1 cellular context compared by ENCODE assay signal in the genomic region with DNA sequence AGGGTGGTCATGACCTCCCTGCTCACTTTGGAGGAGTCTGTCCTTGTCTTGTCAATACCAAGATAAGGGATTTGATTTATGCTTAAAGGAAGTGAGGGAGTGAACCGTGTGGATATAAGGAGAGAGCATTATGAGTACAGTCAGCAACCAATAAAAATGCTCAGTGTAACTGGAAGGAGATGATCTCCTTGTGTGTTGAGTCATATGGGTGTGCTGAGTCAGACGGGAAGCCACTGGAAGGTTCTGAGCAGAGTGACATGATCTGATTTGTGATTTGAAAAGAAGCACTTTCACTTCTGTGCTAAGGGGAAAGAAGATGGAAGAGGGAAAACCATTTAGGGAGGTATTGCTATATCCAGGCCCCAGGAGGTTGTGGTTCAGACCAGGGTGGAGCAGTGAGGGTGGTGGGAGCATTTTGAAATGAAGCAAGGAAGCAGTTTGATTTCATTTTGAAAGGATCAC.
A peak's percentile ranks its signal among the peaks of the same experiment; 100 is the strongest.
TF ChIP-seq lines count a peak whose summit lies in the region.

No MANE protein-coding gene starts in this region.

TF ChIP-seq in K562, 482 proteins besides CTCF, POLR2A, EP300 and RAD21 (continued from another document and continues in another):
- TF ChIP-seq SFPQ (IDR thresholded peaks at IDR 0.05; ENCODE audit: low read depth, low read length): no peak
- TF ChIP-seq BCOR (IDR thresholded peaks at IDR 0.05): no peak
- TF ChIP-seq POLR3G (IDR thresholded peaks at IDR 0.05; ENCODE audit: extremely low read depth, insufficient read length, insufficient replicate concordance): no peak
- TF ChIP-seq, protein P1, sequence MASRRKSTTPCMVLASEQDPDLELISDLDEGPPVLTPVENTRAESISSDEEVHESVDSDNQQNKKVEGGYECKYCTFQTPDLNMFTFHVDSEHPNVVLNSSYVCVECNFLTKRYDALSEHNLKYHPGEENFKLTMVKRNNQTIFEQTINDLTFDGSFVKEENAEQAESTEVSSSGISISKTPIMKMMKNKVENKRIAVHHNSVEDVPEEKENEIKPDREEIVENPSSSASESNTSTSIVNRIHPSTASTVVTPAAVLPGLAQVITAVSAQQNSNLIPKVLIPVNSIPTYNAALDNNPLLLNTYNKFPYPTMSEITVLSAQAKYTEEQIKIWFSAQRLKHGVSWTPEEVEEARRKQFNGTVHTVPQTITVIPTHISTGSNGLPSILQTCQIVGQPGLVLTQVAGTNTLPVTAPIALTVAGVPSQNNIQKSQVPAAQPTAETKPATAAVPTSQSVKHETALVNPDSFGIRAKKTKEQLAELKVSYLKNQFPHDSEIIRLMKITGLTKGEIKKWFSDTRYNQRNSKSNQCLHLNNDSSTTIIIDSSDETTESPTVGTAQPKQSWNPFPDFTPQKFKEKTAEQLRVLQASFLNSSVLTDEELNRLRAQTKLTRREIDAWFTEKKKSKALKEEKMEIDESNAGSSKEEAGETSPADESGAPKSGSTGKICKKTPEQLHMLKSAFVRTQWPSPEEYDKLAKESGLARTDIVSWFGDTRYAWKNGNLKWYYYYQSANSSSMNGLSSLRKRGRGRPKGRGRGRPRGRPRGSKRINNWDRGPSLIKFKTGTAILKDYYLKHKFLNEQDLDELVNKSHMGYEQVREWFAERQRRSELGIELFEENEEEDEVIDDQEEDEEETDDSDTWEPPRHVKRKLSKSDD (conservative IDR thresholded peaks at IDR 0.05; ENCODE audit: low read length): no peak
- peak; percentile 96; the same call in 1 of the 2 replicates for TF ChIP-seq PHF21A (IDR thresholded peaks at IDR 0.05; ENCODE audit: borderline replicate concordance, low read depth)
- no peak for TF ChIP-seq XRCC4 (IDR thresholded peaks at IDR 0.05; ENCODE audit: extremely low read depth, insufficient read depth, insufficient read length)
- TF ChIP-seq ETS1 (conservative IDR thresholded peaks at IDR 0.05; ENCODE audit: control insufficient read depth, low read depth, low read length): no peak
- peak; percentile 74 for TF ChIP-seq CBFA2T3 (IDR thresholded peaks at IDR 0.05)
- TF ChIP-seq ZBED1 (IDR thresholded peaks at IDR 0.05): no peak
- no peak for TF ChIP-seq ZBTB8A (IDR thresholded peaks at IDR 0.05; ENCODE audit: partially characterized antibody)
- peak in 1 of 2 experiments; percentile 96; a peak in 2 of 4 replicates for TF ChIP-seq HDAC1 (IDR thresholded peaks at IDR 0.05)
- TF ChIP-seq ZNF589 (CRISPR knock-in tag; IDR thresholded peaks at IDR 0.05; ENCODE audit: low read depth): no peak
- TF ChIP-seq CBX1 (IDR thresholded peaks at IDR 0.05; ENCODE audit: low read depth): no peak
- TF ChIP-seq POLR2B (IDR thresholded peaks at IDR 0.05; ENCODE audit: low read depth, partially characterized antibody): peak; percentile 39
- TF ChIP-seq, protein P2, sequence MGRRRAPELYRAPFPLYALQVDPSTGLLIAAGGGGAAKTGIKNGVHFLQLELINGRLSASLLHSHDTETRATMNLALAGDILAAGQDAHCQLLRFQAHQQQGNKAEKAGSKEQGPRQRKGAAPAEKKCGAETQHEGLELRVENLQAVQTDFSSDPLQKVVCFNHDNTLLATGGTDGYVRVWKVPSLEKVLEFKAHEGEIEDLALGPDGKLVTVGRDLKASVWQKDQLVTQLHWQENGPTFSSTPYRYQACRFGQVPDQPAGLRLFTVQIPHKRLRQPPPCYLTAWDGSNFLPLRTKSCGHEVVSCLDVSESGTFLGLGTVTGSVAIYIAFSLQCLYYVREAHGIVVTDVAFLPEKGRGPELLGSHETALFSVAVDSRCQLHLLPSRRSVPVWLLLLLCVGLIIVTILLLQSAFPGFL (CRISPR knock-in tag; IDR thresholded peaks at IDR 0.05): no peak
- peak; percentile 74 for TF ChIP-seq CREM (IDR thresholded peaks at IDR 0.05; ENCODE audit: low read depth)
- TF ChIP-seq PHB (CRISPR knock-in tag; IDR thresholded peaks at IDR 0.05): no peak
- no peak for TF ChIP-seq ELF2 (CRISPR knock-in tag; IDR thresholded peaks at IDR 0.05)
- no peak for TF ChIP-seq KDM2B (CRISPR knock-in tag; IDR thresholded peaks at IDR 0.05)
- TF ChIP-seq, protein P3, sequence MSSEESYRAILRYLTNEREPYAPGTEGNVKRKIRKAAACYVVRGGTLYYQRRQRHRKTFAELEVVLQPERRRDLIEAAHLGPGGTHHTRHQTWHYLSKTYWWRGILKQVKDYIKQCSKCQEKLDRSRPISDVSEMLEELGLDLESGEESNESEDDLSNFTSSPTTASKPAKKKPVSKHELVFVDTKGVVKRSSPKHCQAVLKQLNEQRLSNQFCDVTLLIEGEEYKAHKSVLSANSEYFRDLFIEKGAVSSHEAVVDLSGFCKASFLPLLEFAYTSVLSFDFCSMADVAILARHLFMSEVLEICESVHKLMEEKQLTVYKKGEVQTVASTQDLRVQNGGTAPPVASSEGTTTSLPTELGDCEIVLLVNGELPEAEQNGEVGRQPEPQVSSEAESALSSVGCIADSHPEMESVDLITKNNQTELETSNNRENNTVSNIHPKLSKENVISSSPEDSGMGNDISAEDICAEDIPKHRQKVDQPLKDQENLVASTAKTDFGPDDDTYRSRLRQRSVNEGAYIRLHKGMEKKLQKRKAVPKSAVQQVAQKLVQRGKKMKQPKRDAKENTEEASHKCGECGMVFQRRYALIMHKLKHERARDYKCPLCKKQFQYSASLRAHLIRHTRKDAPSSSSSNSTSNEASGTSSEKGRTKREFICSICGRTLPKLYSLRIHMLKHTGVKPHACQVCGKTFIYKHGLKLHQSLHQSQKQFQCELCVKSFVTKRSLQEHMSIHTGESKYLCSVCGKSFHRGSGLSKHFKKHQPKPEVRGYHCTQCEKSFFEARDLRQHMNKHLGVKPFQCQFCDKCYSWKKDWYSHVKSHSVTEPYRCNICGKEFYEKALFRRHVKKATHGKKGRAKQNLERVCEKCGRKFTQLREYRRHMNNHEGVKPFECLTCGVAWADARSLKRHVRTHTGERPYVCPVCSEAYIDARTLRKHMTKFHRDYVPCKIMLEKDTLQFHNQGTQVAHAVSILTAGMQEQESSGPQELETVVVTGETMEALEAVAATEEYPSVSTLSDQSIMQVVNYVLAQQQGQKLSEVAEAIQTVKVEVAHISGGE (CRISPR knock-in tag; IDR thresholded peaks at IDR 0.05): 0 out of 6 replicates have a peak, but pooled peaks of 1 of the 3 experiments have one; percentile 2
- TF ChIP-seq NFRKB (IDR thresholded peaks at IDR 0.05; ENCODE audit: low read depth): no peak
- TF ChIP-seq ZNF778 (CRISPR knock-in tag; IDR thresholded peaks at IDR 0.05): no peak
- TF ChIP-seq NR2C2 (CRISPR knock-in tag; IDR thresholded peaks at IDR 0.05): no peak
- TF ChIP-seq NR2C2 (tag; IDR thresholded peaks at IDR 0.05): peak; percentile 52; the same call in 1 of the 2 replicates
- TF ChIP-seq ZBTB26 (CRISPR knock-in tag; IDR thresholded peaks at IDR 0.05): no peak
- no peak for TF ChIP-seq YY1 (IDR thresholded peaks at IDR 0.05; ENCODE audit: borderline replicate concordance in 1 of 3, control insufficient read depth in 1 of 3, extremely low read depth in 1 of 3, insufficient read depth in 3 of 3, insufficient read length in 1 of 3, insufficient replicate concordance in 2 of 3, low read depth in 1 of 3, low read length in 2 of 3)
- TF ChIP-seq FOXP4 (CRISPR knock-in tag; IDR thresholded peaks at IDR 0.05; ENCODE audit: borderline replicate concordance): no peak
- no peak for TF ChIP-seq FOXJ3 (CRISPR knock-in tag; IDR thresholded peaks at IDR 0.05)
- peak in 1 of 2 experiments; percentile 46; a peak in 1 of 4 replicates for TF ChIP-seq TEAD1 (CRISPR knock-in tag; IDR thresholded peaks at IDR 0.05)
- TF ChIP-seq SMARCA5 (IDR thresholded peaks at IDR 0.05): no peak
- TF ChIP-seq ZNF780A (CRISPR knock-in tag; IDR thresholded peaks at IDR 0.05): no peak
- no peak for TF ChIP-seq ZNF277 (CRISPR knock-in tag; IDR thresholded peaks at IDR 0.05; ENCODE audit: borderline replicate concordance)
- no peak for TF ChIP-seq KDM4B (IDR thresholded peaks at IDR 0.05; ENCODE audit: borderline replicate concordance in 2 of 2, low read depth in 1 of 2)
- TF ChIP-seq, protein P4, sequence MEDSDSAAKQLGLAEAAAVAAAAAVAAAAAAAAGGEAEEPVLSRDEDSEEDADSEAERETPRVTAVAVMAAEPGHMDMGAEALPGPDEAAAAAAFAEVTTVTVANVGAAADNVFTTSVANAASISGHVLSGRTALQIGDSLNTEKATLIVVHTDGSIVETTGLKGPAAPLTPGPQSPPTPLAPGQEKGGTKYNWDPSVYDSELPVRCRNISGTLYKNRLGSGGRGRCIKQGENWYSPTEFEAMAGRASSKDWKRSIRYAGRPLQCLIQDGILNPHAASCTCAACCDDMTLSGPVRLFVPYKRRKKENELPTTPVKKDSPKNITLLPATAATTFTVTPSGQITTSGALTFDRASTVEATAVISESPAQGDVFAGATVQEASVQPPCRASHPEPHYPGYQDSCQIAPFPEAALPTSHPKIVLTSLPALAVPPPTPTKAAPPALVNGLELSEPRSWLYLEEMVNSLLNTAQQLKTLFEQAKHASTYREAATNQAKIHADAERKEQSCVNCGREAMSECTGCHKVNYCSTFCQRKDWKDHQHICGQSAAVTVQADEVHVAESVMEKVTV (CRISPR knock-in tag; IDR thresholded peaks at IDR 0.05): no peak
- TF ChIP-seq MAX (CRISPR knock-in tag; IDR thresholded peaks at IDR 0.05): no peak
- TF ChIP-seq ZC3H11A (IDR thresholded peaks at IDR 0.05; ENCODE audit: low read depth, low read length): no peak
- no peak for TF ChIP-seq TSC22D4 (tag; IDR thresholded peaks at IDR 0.05)
- no peak for TF ChIP-seq TEAD2 (tag; IDR thresholded peaks at IDR 0.05)
